Comparison of ENCODE assay signal across 8 cellular contexts in the genomic region with DNA sequence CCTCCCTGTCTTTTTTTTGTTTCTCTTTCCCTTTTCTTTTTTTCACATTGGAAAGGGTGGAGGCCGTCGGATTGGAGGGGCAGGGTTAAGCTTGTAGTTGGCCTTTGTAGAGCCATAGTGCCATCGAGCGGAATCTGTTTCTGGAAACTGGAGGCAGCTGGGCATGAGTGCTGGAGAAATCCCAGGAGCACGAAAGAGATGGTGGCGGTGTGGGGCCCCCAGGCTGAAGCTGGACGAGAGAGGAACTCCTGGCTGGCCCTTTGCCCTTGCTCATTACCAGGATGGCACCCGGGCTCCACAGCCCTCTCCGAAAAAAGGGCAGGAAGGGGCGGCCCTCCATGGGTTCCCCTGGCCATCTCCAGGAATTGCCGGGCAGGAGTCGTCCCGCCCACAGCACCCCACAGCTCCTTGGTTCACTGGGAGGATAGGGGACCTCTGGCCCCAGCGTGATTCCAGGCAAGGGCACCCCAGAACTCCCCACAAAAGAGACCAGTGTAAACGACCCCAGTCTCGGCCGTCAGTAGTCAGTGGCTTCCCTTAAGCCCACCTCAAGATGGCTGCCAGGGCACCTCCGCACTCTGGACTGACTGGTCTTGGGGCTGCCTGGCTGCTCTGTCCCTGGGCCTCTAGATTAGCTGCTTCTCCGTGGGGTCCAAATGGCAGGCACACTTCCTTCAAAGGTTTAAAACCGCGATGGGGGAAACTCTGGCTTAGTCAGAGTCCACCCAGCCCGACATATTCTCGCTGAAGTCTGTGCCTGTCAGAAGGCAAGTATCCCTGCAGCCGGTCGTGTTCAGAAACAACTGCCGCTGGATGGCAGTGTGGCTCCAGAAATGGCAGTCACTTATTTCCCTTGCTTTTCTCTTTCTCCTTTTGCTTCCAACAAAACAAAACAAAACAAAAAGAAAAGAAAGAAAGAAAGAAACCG.
DNase-seq lines count a peak whose midpoint lies in the region; ATAC-seq and TF ChIP-seq lines count a peak whose summit lies in the region.

No MANE protein-coding gene starts in this region.

- peak overlapping the region; percentile 64 for H3K4me3 Mint-ChIP-seq in activated T-helper 2 cell treated with anti-CD3 and anti-CD28 coated beads, Interferon-gamma antibody, Interleukin-2, Interleukin-4, amounts not matched to agents 10 μg/mL and 5 μg/mL and 100 μg/mL, durations not matched to agents 14 hours and 24 hours and 36 hours (ENCODE audit: low read depth)

- H3K27me3 Mint-ChIP-seq in activated T-helper 2 cell treated with anti-CD3 and anti-CD28 coated beads, Interferon-gamma antibody, Interleukin-2, Interleukin-4, amounts not matched to agents 10 μg/mL and 5 μg/mL and 100 μg/mL, durations not matched to agents 14 hours and 24 hours and 36 hours (ENCODE audit: low read depth), result no peaks in the 10 kb centered on the region

- H3K4me1 ChIP-seq in NT2/D1 (ENCODE audit: insufficient read depth, insufficient read length) (no peaks in the 10 kb centered on the region), neuron (ENCODE audit: insufficient read depth, low read length) (no peaks in the 10 kb centered on the region), tibial artery (peaks cover 0 to 28% (median 2%) of the 10 kb centered on the region in 4 donors)

- intact Hi-C loops in activated T-helper 2 cell treated with anti-CD3 and anti-CD28 coated beads, Interferon-gamma antibody, Interleukin-2, Interleukin-4, amounts not matched to agents 10 μg/mL and 5 μg/mL and 100 μg/mL, durations not matched to agents 14 hours and 24 hours and 36 hours (cut with micrococcal nuclease), result loop anchor here (2.0 kb wide), 1 partner anchor 176 kb away; no protein-coding TSS in a partner anchor
- intact Hi-C loops in tibial artery (cut with DNase I; ENCODE audit: low total_unique reads), result loop anchor here (5.0 kb wide), 1 partner anchor 174 kb away; no protein-coding TSS in a partner anchor

- ATAC-seq in GM21723 (IDR thresholded peaks at IDR 0.05; ENCODE audit: unreplicated experiment), result peak; percentile 80

- no peak overlapping the region for H3K27ac Mint-ChIP-seq in activated T-helper 2 cell treated with anti-CD3 and anti-CD28 coated beads, Interferon-gamma antibody, Interleukin-2, Interleukin-4, amounts not matched to agents 10 μg/mL and 5 μg/mL and 100 μg/mL, durations not matched to agents 14 hours and 24 hours and 36 hours

- H3K4me1 Mint-ChIP-seq in activated T-helper 2 cell treated with anti-CD3 and anti-CD28 coated beads, Interferon-gamma antibody, Interleukin-2, Interleukin-4, amounts not matched to agents 10 μg/mL and 5 μg/mL and 100 μg/mL, durations not matched to agents 14 hours and 24 hours and 36 hours (ENCODE audit: low read depth), result peaks cover 32% of the 10 kb centered on the region

- DNase-seq in AG08395 (ENCODE audit: low spot score) (peak; percentile 69), NT2/D1 (ENCODE audit: low read depth, low spot score) (peak; percentile 22), fibroblast of mammary gland (ENCODE audit: low read depth) (peak; percentile 83), tibial artery (peak in 1 of 2 donors; percentile 29), NCI-H774 (lab: John Stamatoyannopoulos, UW) (no peak)
- peak; percentile 35 for DNase-seq in activated T-helper 2 cell treated with anti-CD3 and anti-CD28 coated beads, Interferon-gamma antibody, Interleukin-2, Interleukin-4, amounts not matched to agents 10 μg/mL and 5 μg/mL and 100 μg/mL, durations not matched to agents 14 hours and 24 hours and 36 hours (ENCODE audit: low spot score)

- peak; percentile 68 for TF ChIP-seq CTCF in fibroblast of mammary gland (conservative IDR thresholded peaks at IDR 0.05; ENCODE audit: control insufficient read depth, insufficient read depth, low read depth, low read length)
- peak; percentile 12 to 16 for TF ChIP-seq CTCF in tibial artery (IDR thresholded peaks at IDR 0.05)

- H3K9me3 ChIP-seq in NT2/D1 (ENCODE audit: insufficient read depth, low read length) (no peaks in the 10 kb centered on the region), neuron (ENCODE audit: low read length) (no peaks in the 10 kb centered on the region), tibial artery (no peaks in the 10 kb centered on the region)

- H3K36me3 Mint-ChIP-seq in activated T-helper 2 cell treated with anti-CD3 and anti-CD28 coated beads, Interferon-gamma antibody, Interleukin-2, Interleukin-4, amounts not matched to agents 10 μg/mL and 5 μg/mL and 100 μg/mL, durations not matched to agents 14 hours and 24 hours and 36 hours (ENCODE audit: low read depth), result peaks cover 7% of the 10 kb centered on the region

- H2AFZ ChIP-seq in neuron (ENCODE audit: low read depth, low read length), result no peak overlapping the region

- H3K36me3 ChIP-seq in NT2/D1 (ENCODE audit: insufficient read depth, insufficient read length, low read length), result peaks cover 14% of the 10 kb centered on the region
- peaks cover 5% of the 10 kb centered on the region for H3K36me3 ChIP-seq in neuron (ENCODE audit: insufficient read depth, low read length)
- H3K36me3 ChIP-seq in tibial artery, result peaks cover 0 to 4% (median 0%) of the 10 kb centered on the region in 3 donors

- no peaks in the 10 kb centered on the region for H3K27me3 ChIP-seq in NT2/D1 (ENCODE audit: insufficient read depth, insufficient read length)
- no peaks in the 10 kb centered on the region for H3K27me3 ChIP-seq in neuron (ENCODE audit: insufficient read depth, low read length)
- no peaks in the 10 kb centered on the region for H3K27me3 ChIP-seq in tibial artery

- no peaks in the 10 kb centered on the region for H3K9me3 Mint-ChIP-seq in activated T-helper 2 cell treated with anti-CD3 and anti-CD28 coated beads, Interferon-gamma antibody, Interleukin-2, Interleukin-4, amounts not matched to agents 10 μg/mL and 5 μg/mL and 100 μg/mL, durations not matched to agents 14 hours and 24 hours and 36 hours

- H3K4me3 ChIP-seq in NT2/D1 (ENCODE audit: insufficient read length, low read depth) (no peak overlapping the region), fibroblast of mammary gland (ENCODE audit: control insufficient read depth, low read depth, low read length) (peak overlapping the region; percentile 58), neuron (ENCODE audit: low read length) (peak overlapping the region; percentile 13), tibial artery (no peak overlapping the region)

- no peak overlapping the region for H3K27ac ChIP-seq in tibial artery

- H3K9ac ChIP-seq in NT2/D1 (ENCODE audit: insufficient read length, low read depth), result peak overlapping the region; percentile 50

Comparison
In these comparisons a context has a peak if more than half of its experiments do, and no peak if none do; other contexts are left out.
1. H3K4me3 ChIP-seq: peak in fibroblast of mammary gland (single experiment) and neuron (single experiment); none in NT2/D1 (single experiment) and tibial artery (0 of 2).